Comparison of ENCODE assay signal across 1 cellular context in the genomic region with DNA sequence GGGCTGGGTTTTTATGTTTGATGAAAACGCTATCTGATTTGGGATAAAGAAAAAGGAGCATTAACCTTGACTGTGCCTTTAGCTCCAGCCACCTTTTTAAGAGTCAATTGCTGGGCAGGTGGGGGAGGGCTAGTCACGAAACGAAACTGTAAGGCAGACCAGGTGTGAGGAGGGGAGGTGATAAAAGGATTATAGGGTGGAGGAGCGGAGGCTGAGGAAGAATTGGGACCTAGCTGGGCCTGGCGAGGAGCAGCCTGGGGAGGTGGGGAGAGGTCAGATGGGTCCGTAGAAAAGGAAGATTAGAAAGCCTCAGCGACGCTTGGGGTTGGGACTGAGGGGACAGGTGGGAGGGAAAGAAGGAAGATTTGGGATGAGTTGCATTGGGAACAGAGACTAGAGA. TPM values are rescaled to one million over a fixed set of nuclear protein-coding genes. Genes with fewer than 3 reads are reported as not detected.
"Had no signal": no experiment of that assay in that cellular context is flagged by ENCODE, and none has a peak within 500 bp of the region (broad histone marks: within the 10 kb centered on the region; RNA-seq: fewer than 3 reads in every experiment).

No MANE protein-coding gene starts in this region.

RNA-seq across cellular contexts. Expression of gene CYP1B1, which starts 8.6 kb away (rescaled TPM):
- polyA plus RNA-seq: K562 had no signal
